Comparison of ENCODE assay signal across 21 cellular contexts in the genomic region with DNA sequence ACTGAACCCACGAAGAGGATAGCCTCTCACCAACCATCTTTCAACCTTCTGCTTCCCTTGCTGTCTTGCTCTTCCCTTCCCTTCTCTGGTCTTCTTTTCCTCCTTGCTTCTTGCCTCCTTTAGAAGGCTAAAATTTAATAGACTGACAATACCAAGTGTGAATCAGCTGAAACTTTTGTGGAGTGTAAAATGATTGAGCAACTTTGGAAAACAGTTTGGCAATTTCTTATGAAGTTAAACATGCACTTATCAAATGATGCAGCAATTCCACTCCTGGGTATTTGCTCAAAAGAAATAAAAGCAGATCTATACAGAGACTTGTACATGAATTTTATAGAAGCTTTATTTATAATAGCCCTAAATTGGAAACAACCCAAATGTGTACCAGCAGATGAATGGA. TPM values are rescaled to one million over a fixed set of nuclear protein-coding genes. Genes with fewer than 3 reads are reported as not detected.
DNase-seq lines count a peak whose midpoint lies in the region; ATAC-seq, FAIRE-seq and TF ChIP-seq lines count a peak whose summit lies in the region.
"Had no signal": no experiment of that assay in that cellular context is flagged by ENCODE, and none has a peak within 500 bp of the region (broad histone marks: within the 10 kb centered on the region; RNA-seq: fewer than 3 reads in every experiment).

No MANE protein-coding gene starts in this region.

- H3K4me1 ChIP-seq in K562 (replicated peaks in 1 of 2; ENCODE audit: control insufficient read depth in 2 of 2, insufficient read depth in 2 of 2, low read length in 2 of 2): no peaks in the 10 kb centered on the region
- H3K4me1 ChIP-seq: BLaER1 treated with 17β-estradiol and CSF1 and Interleukin-3, amounts not matched to agents 10 nM and 100 nM had no signal

- H3K9me1 ChIP-seq in K562 (ENCODE audit: control insufficient read depth, insufficient read depth, low read length): no peaks in the 10 kb centered on the region

- H3K27ac Mint-ChIP-seq in activated CD4-positive, alpha-beta T cell treated with anti-CD3 and anti-CD28 coated beads, Interleukin-2, amount 10 ng/mL, durations not matched to agents 24 days and 14 days: peak overlapping the region; percentile 40
- no peak overlapping the region for H3K27ac Mint-ChIP-seq in activated CD4-positive, alpha-beta T cell treated with anti-CD3 and anti-CD28 coated beads, Interleukin-2, amount 10 ng/mL, durations not matched to agents 7 days and 5 days

- no TSS peak for BruUV-seq in K562 (replicated peaks; lab: Mats Ljungman, UMichigan)

- WGBS in K562 (ENCODE audit: insufficient coverage, low coverage, missing lambda C conversion rate): 0% methylated on average over 1 of the region's 1 CpG

- no peak overlapping the region for H3K4me3 Mint-ChIP-seq in activated CD4-positive, alpha-beta T cell treated with anti-CD3 and anti-CD28 coated beads, Interleukin-2, amount 10 ng/mL, durations not matched to agents 24 days and 14 days
- H3K4me3 Mint-ChIP-seq in activated CD4-positive, alpha-beta T cell treated with anti-CD3 and anti-CD28 coated beads, Interleukin-2, amount 10 ng/mL, durations not matched to agents 7 days and 5 days: no peak overlapping the region
- H3K4me3 Mint-ChIP-seq: CD8-positive, alpha-beta memory T cell had no signal

- H3K27me3 ChIP-seq in K562 (ENCODE audit: control insufficient read depth in 2 of 2, insufficient read depth in 2 of 2, low read length in 2 of 2): peaks cover 0 to 25% of the 10 kb centered on the region in 2 experiments; a peak in 1 of 5 replicates
- H3K27me3 ChIP-seq: BLaER1 treated with 17β-estradiol and CSF1 and Interleukin-3, amounts not matched to agents 10 nM and 100 nM had no signal

- no peaks in the 10 kb centered on the region for H3K79me2 ChIP-seq in K562 (ENCODE audit: control insufficient read depth, insufficient read depth, low read length)

- no peak for FAIRE-seq in K562 (lab: Jason Lieb, UNC)
- FAIRE-seq: G401.6, HepG2 had no signal

- TF ChIP-seq POLR2A in K562 (conservative IDR thresholded peaks at IDR 0.05): no peak

- peaks cover 35% of the 10 kb centered on the region for H3K27me3 Mint-ChIP-seq in activated CD4-positive, alpha-beta T cell treated with anti-CD3 and anti-CD28 coated beads, Interleukin-2, amount 10 ng/mL, durations not matched to agents 24 days and 14 days
- H3K27me3 Mint-ChIP-seq in activated CD4-positive, alpha-beta T cell treated with anti-CD3 and anti-CD28 coated beads, Interleukin-2, amount 10 ng/mL, durations not matched to agents 7 days and 5 days: peaks cover 47% of the 10 kb centered on the region

- H3K9me3 Mint-ChIP-seq in activated CD4-positive, alpha-beta T cell treated with anti-CD3 and anti-CD28 coated beads, Interleukin-2, amount 10 ng/mL, durations not matched to agents 24 days and 14 days: no peaks in the 10 kb centered on the region
- no peaks in the 10 kb centered on the region for H3K9me3 Mint-ChIP-seq in activated CD4-positive, alpha-beta T cell treated with anti-CD3 and anti-CD28 coated beads, Interleukin-2, amount 10 ng/mL, durations not matched to agents 7 days and 5 days
- H3K9me3 Mint-ChIP-seq: CD8-positive, alpha-beta memory T cell had no signal

- ATAC-seq in K562 (no peak), GM19463 (IDR thresholded peaks at IDR 0.05; ENCODE audit: unreplicated experiment) (no peak), HG02588 (IDR thresholded peaks at IDR 0.05; ENCODE audit: unreplicated experiment) (no peak)
- ATAC-seq in stimulated activated naive CD8-positive, alpha-beta T cell treated with anti-CD3 and anti-CD28 coated beads, Interleukin-15, Interleukin-2, amounts not matched to agents 100 U/mL and 50 U/mL, for 24 hours: no peak
- ATAC-seq: HepG2 had no signal

- no peak for TF ChIP-seq EP300 in K562 (IDR thresholded peaks at IDR 0.05; ENCODE audit: low read length)

- DNase-seq in activated CD4-positive, alpha-beta T cell treated with anti-CD3 and anti-CD28 coated beads, Interleukin-2, amount 10 ng/mL, durations not matched to agents 24 days and 14 days: no peak
- DNase-seq in activated CD4-positive, alpha-beta T cell treated with anti-CD3 and anti-CD28 coated beads, Interleukin-2, amount 10 ng/mL, durations not matched to agents 7 days and 5 days: no peak
- DNase-seq in K562 (ENCODE audit: extremely low read depth in 1 of 4, low spot score in 3 of 4): no peak
- peak; percentile 54 for DNase-seq in fibroblast of pulmonary artery (ENCODE audit: low read depth)
- DNase-seq in NCI-H774 (lab: John Stamatoyannopoulos, UW): no peak
- no peak for DNase-seq in stimulated activated naive CD8-positive, alpha-beta T cell treated with anti-CD3 and anti-CD28 coated beads, Interleukin-15, Interleukin-2, amounts not matched to agents 100 U/mL and 50 U/mL, for 24 hours
- DNase-seq: 8988T; CD8-positive, alpha-beta memory T cell; DND-41; GOT3; MM.1S; NCI-H1417; NCI-H187 treated with DMSO at 0.1 percent for 48 hours; NCI-H446 treated with DMSO at 0.1 percent for 48 hours; OCI-M1; SIG-M5 had no signal

- H4K20me1 ChIP-seq in K562 (replicated peaks; ENCODE audit: control insufficient read depth, insufficient read depth, low read length): no peaks in the 10 kb centered on the region; the same call in 1 of the 2 replicates
- H4K20me1 ChIP-seq: BLaER1 treated with 17β-estradiol and CSF1 and Interleukin-3, amounts not matched to agents 10 nM and 100 nM had no signal

- no peak overlapping the region for H2AFZ ChIP-seq in K562 (ENCODE audit: low read depth, low read length)

- TF ChIP-seq RAD21 in K562 (CRISPR knock-in tag; conservative IDR thresholded peaks at IDR 0.05 in 1 of 2, IDR thresholded peaks at IDR 0.05 in 1 of 2): no peak

- in situ Hi-C loops in K562 (cut with MboI): no loop called here

- peaks cover 6% of the 10 kb centered on the region for H3K36me3 Mint-ChIP-seq in activated CD4-positive, alpha-beta T cell treated with anti-CD3 and anti-CD28 coated beads, Interleukin-2, amount 10 ng/mL, durations not matched to agents 24 days and 14 days (ENCODE audit: low read depth)
- no peaks in the 10 kb centered on the region for H3K36me3 Mint-ChIP-seq in activated CD4-positive, alpha-beta T cell treated with anti-CD3 and anti-CD28 coated beads, Interleukin-2, amount 10 ng/mL, durations not matched to agents 7 days and 5 days (ENCODE audit: low read depth)
- H3K36me3 Mint-ChIP-seq: CD8-positive, alpha-beta memory T cell had no signal

- TF ChIP-seq CTCF in K562 (IDR thresholded peaks at IDR 0.05 in 2 of 3, conservative IDR thresholded peaks at IDR 0.05 in 1 of 3; ENCODE audit: insufficient read depth in 2 of 3, low read depth in 1 of 3, low read length in 3 of 3): no peak
- TF ChIP-seq CTCF in fibroblast of pulmonary artery (IDR thresholded peaks at IDR 0.05; ENCODE audit: low read length, missing control alignments): no peak

- H3K9ac ChIP-seq in K562 (ENCODE audit: insufficient read depth in 1 of 2, low read depth in 2 of 2, low read length in 2 of 2): no peak overlapping the region
- H3K9ac ChIP-seq: BLaER1 treated with 17β-estradiol and CSF1 and Interleukin-3, amounts not matched to agents 10 nM and 100 nM had no signal

- CTCF ChIA-PET in activated CD4-positive, alpha-beta T cell treated with anti-CD3 and anti-CD28 coated beads, Interleukin-2, amount 10 ng/mL, durations not matched to agents 7 days and 5 days (lab: Charles Lee): interaction anchor here (1.0 to 2.4 kb wide), 4 partner anchors 8 to 57 kb away, joined by 3 to 11 read pairs (median 4); no protein-coding TSS in a partner anchor
- CTCF ChIA-PET in K562 (lab: Yijun Ruan, JAX; ENCODE audit: low intra/inter-chr PET ratio): no interaction called here

- no peaks in the 10 kb centered on the region for H3K36me3 ChIP-seq in K562 (ENCODE audit: control insufficient read depth, insufficient read depth, low read length)
- H3K36me3 ChIP-seq: BLaER1 treated with 17β-estradiol and CSF1 and Interleukin-3, amounts not matched to agents 10 nM and 100 nM had no signal

- H3K4me3 ChIP-seq in K562 (no peak overlapping the region), fibroblast of pulmonary artery (replicated peaks; ENCODE audit: low read depth, low read length) (no peak overlapping the region)
- H3K4me3 ChIP-seq: BLaER1 treated with 17β-estradiol and CSF1 and Interleukin-3, amounts not matched to agents 10 nM and 100 nM had no signal

- H3K4me1 Mint-ChIP-seq in activated CD4-positive, alpha-beta T cell treated with anti-CD3 and anti-CD28 coated beads, Interleukin-2, amount 10 ng/mL, durations not matched to agents 24 days and 14 days: no peaks in the 10 kb centered on the region
- no peaks in the 10 kb centered on the region for H3K4me1 Mint-ChIP-seq in activated CD4-positive, alpha-beta T cell treated with anti-CD3 and anti-CD28 coated beads, Interleukin-2, amount 10 ng/mL, durations not matched to agents 7 days and 5 days
- H3K4me1 Mint-ChIP-seq: CD8-positive, alpha-beta memory T cell had no signal

- no peaks in the 10 kb centered on the region for H3K9me3 ChIP-seq in K562 (replicated peaks; ENCODE audit: control insufficient read depth, insufficient read depth, low read depth, low read length)
- H3K9me3 ChIP-seq: BLaER1 treated with 17β-estradiol and CSF1 and Interleukin-3, amounts not matched to agents 10 nM and 100 nM had no signal

- H3K27ac ChIP-seq in K562 (ENCODE audit: extremely low read depth, low read depth, low read length): no peak overlapping the region
- H3K27ac ChIP-seq: BLaER1 treated with 17β-estradiol and CSF1 and Interleukin-3, amounts not matched to agents 10 nM and 100 nM had no signal

- POLR2A ChIA-PET in activated CD4-positive, alpha-beta T cell treated with anti-CD3 and anti-CD28 coated beads, Interleukin-2, amount 10 ng/mL, durations not matched to agents 7 days and 5 days (lab: Charles Lee): no interaction called here
- POLR2A ChIA-PET in K562 (lab: Yijun Ruan, JAX): no interaction called here

- intact Hi-C loops in activated CD4-positive, alpha-beta T cell treated with anti-CD3 and anti-CD28 coated beads, Interleukin-2, amount 10 ng/mL, durations not matched to agents 24 days and 14 days (cut with micrococcal nuclease): no loop called here
- intact Hi-C loops in K562 (cut with micrococcal nuclease): no loop called here

- no peak overlapping the region for H3K4me2 ChIP-seq in K562 (ENCODE audit: insufficient read depth, low read length)
- H3K4me2 ChIP-seq: BLaER1 treated with 17β-estradiol and CSF1 and Interleukin-3, amounts not matched to agents 10 nM and 100 nM had no signal

RNA-seq across cellular contexts. Expression of gene KRT86, which starts 3.3 kb away (rescaled TPM):
- total RNA-seq in activated CD4-positive, alpha-beta T cell treated with anti-CD3 and anti-CD28 coated beads, Interleukin-2, amount 10 ng/mL, durations not matched to agents 24 days and 14 days: 0.44 and 0.64 TPM in 2 replicates
- not detected for total RNA-seq in activated CD4-positive, alpha-beta T cell treated with anti-CD3 and anti-CD28 coated beads, Interleukin-2, amount 10 ng/mL, durations not matched to agents 7 days and 5 days
- total RNA-seq in K562 (2011; cell fraction: chromatin; rRNA removed; ENCODE audit: low replicate concordance): not detected in 2 replicates
- total RNA-seq in K562 (2011; cell fraction: nucleolus; rRNA removed): not detected in 2 replicates
- total RNA-seq in K562 (2011; cell fraction: nucleoplasm; rRNA removed): not detected in 2 replicates
- total RNA-seq in K562 (2014; rRNA removed) (not detected in 2 replicates), K562 (2014; rRNA removed; fragmentation: Illumina TruSeq; extraction: Trizol) (not detected in 2 replicates), K562 (2015; rRNA removed; fragmentation: Illumina TruSeq; extraction: Trizol) (not detected in 2 replicates), K562 (2021) (not detected in 2 replicates)
- polyA plus RNA-seq in K562 (2011; rRNA removed) (not detected in 2 replicates), K562 (2014; fragmentation: Illumina TruSeq; extraction: Trizol) (not detected in 2 replicates), K562 (2014; fragmentation: Nextera tagmentation; extraction: Ambion mirVana) (not detected), K562 (2014; rRNA removed) (not detected in 2 replicates)
- not detected in 2 replicates for polyA plus RNA-seq in K562 (2011; cell fraction: cytosol; rRNA removed)
- not detected in 2 replicates for polyA plus RNA-seq in K562 (2011; cell fraction: nucleus; rRNA removed)
- 0.14 TPM in 1 of 2 replicates, not detected in the other for polyA plus RNA-seq in K562 (2012)
- polyA minus RNA-seq in K562 (2011; rRNA and poly(A)+ RNA removed): not detected in 2 replicates
- not detected in 2 replicates for polyA minus RNA-seq in K562 (2011; cell fraction: cytosol; rRNA and poly(A)+ RNA removed)
- not detected in 2 replicates for polyA minus RNA-seq in K562 (2011; cell fraction: nucleus; rRNA and poly(A)+ RNA removed)
- total RNA-seq: HepG2 had no signal
- polyA plus RNA-seq: CD8-positive, alpha-beta memory T cell; HepG2 had no signal

RNA-seq across cellular contexts. Expression of gene KRT81, which starts 20.2 kb away (rescaled TPM):
- not detected in 2 replicates for total RNA-seq in activated CD4-positive, alpha-beta T cell treated with anti-CD3 and anti-CD28 coated beads, Interleukin-2, amount 10 ng/mL, durations not matched to agents 24 days and 14 days
- not detected for total RNA-seq in activated CD4-positive, alpha-beta T cell treated with anti-CD3 and anti-CD28 coated beads, Interleukin-2, amount 10 ng/mL, durations not matched to agents 7 days and 5 days
- total RNA-seq in K562 (2011; cell fraction: chromatin; rRNA removed; ENCODE audit: low replicate concordance): not detected in 2 replicates
- total RNA-seq in K562 (2011; cell fraction: nucleolus; rRNA removed): not detected in 2 replicates
- total RNA-seq in K562 (2011; cell fraction: nucleoplasm; rRNA removed): not detected in 2 replicates
- total RNA-seq in K562 (2014; rRNA removed): not detected in 2 replicates
- total RNA-seq in K562 (2014; rRNA removed; fragmentation: Illumina TruSeq; extraction: Trizol): not detected in 2 replicates
- total RNA-seq in K562 (2015; rRNA removed; fragmentation: Illumina TruSeq; extraction: Trizol): not detected in 2 replicates
- total RNA-seq in K562 (2021): 0.25 and 0.27 TPM in 2 replicates
- polyA plus RNA-seq in K562 (2011; rRNA removed): not detected in 2 replicates
- polyA plus RNA-seq in K562 (2011; cell fraction: cytosol; rRNA removed): not detected in 2 replicates
- polyA plus RNA-seq in K562 (2011; cell fraction: nucleus; rRNA removed): not detected in 2 replicates
- 0.47 TPM in 1 of 2 replicates, not detected in the other for polyA plus RNA-seq in K562 (2012)
- not detected in 2 replicates for polyA plus RNA-seq in K562 (2014; fragmentation: Illumina TruSeq; extraction: Trizol)
- not detected for polyA plus RNA-seq in K562 (2014; fragmentation: Nextera tagmentation; extraction: Ambion mirVana)
- not detected in 2 replicates for polyA plus RNA-seq in K562 (2014; rRNA removed)
- polyA minus RNA-seq in K562 (2011; rRNA and poly(A)+ RNA removed): not detected in 2 replicates
- polyA minus RNA-seq in K562 (2011; cell fraction: cytosol; rRNA and poly(A)+ RNA removed): not detected in 2 replicates
- not detected in 2 replicates for polyA minus RNA-seq in K562 (2011; cell fraction: nucleus; rRNA and poly(A)+ RNA removed)
- total RNA-seq: CD8-positive, alpha-beta memory T cell; HepG2 had no signal
- polyA plus RNA-seq: CD8-positive, alpha-beta memory T cell; HepG2 had no signal

RNA-seq across cellular contexts. Expression of gene KRT7, which starts 38.1 kb away (rescaled TPM):
- total RNA-seq in activated CD4-positive, alpha-beta T cell treated with anti-CD3 and anti-CD28 coated beads, Interleukin-2, amount 10 ng/mL, durations not matched to agents 24 days and 14 days: 12.3 and 15.8 TPM in 2 replicates
- total RNA-seq in activated CD4-positive, alpha-beta T cell treated with anti-CD3 and anti-CD28 coated beads, Interleukin-2, amount 10 ng/mL, durations not matched to agents 7 days and 5 days: 1 to 10 TPM; 2.2 to 2.5 TPM
- not detected in 2 replicates for total RNA-seq in K562 (2011; cell fraction: chromatin; rRNA removed; ENCODE audit: low replicate concordance)
- not detected in 2 replicates for total RNA-seq in K562 (2011; cell fraction: nucleolus; rRNA removed)
- not detected in 2 replicates for total RNA-seq in K562 (2011; cell fraction: nucleoplasm; rRNA removed)
- total RNA-seq in K562 (2014; rRNA removed) (not detected in 2 replicates), K562 (2014; rRNA removed; fragmentation: Illumina TruSeq; extraction: Trizol) (not detected in 2 replicates), K562 (2015; rRNA removed; fragmentation: Illumina TruSeq; extraction: Trizol) (not detected in 2 replicates), K562 (2021) (1.4 and 1.6 TPM in 2 replicates)
- polyA plus RNA-seq in K562 (2011; rRNA removed) (not detected in 2 replicates), K562 (2014; fragmentation: Illumina TruSeq; extraction: Trizol) (not detected in 2 replicates), K562 (2014; fragmentation: Nextera tagmentation; extraction: Ambion mirVana) (not detected), K562 (2014; rRNA removed) (not detected in 2 replicates)
- polyA plus RNA-seq in K562 (2011; cell fraction: cytosol; rRNA removed): not detected in 2 replicates
- not detected in 2 replicates for polyA plus RNA-seq in K562 (2011; cell fraction: nucleus; rRNA removed)
- not detected in 2 replicates for polyA plus RNA-seq in K562 (2012)
- polyA minus RNA-seq in K562 (2011; rRNA and poly(A)+ RNA removed): not detected in 2 replicates
- polyA minus RNA-seq in K562 (2011; cell fraction: cytosol; rRNA and poly(A)+ RNA removed): 3.6 and 12.1 TPM in 2 replicates
- 1.7 and 2.2 TPM in 2 replicates for polyA minus RNA-seq in K562 (2011; cell fraction: nucleus; rRNA and poly(A)+ RNA removed)
- total RNA-seq: HepG2 had no signal
- polyA plus RNA-seq: CD8-positive, alpha-beta memory T cell had no signal

RNA-seq across cellular contexts. Expression of gene KRT83, which starts 50.0 kb away (rescaled TPM):
- not detected in 2 replicates for total RNA-seq in activated CD4-positive, alpha-beta T cell treated with anti-CD3 and anti-CD28 coated beads, Interleukin-2, amount 10 ng/mL, durations not matched to agents 24 days and 14 days
- not detected for total RNA-seq in activated CD4-positive, alpha-beta T cell treated with anti-CD3 and anti-CD28 coated beads, Interleukin-2, amount 10 ng/mL, durations not matched to agents 7 days and 5 days
- total RNA-seq in K562 (2011; cell fraction: chromatin; rRNA removed; ENCODE audit: low replicate concordance): not detected in 2 replicates
- total RNA-seq in K562 (2011; cell fraction: nucleolus; rRNA removed): not detected in 2 replicates
- total RNA-seq in K562 (2011; cell fraction: nucleoplasm; rRNA removed): not detected in 2 replicates
- total RNA-seq in K562 (2014; rRNA removed) (not detected in 2 replicates), K562 (2014; rRNA removed; fragmentation: Illumina TruSeq; extraction: Trizol) (not detected in 2 replicates), K562 (2015; rRNA removed; fragmentation: Illumina TruSeq; extraction: Trizol) (not detected in 2 replicates), K562 (2021) (not detected in 2 replicates)
- polyA plus RNA-seq in K562 (2011; rRNA removed) (not detected in 2 replicates), K562 (2014; fragmentation: Illumina TruSeq; extraction: Trizol) (not detected in 2 replicates), K562 (2014; fragmentation: Nextera tagmentation; extraction: Ambion mirVana) (not detected), K562 (2014; rRNA removed) (not detected in 2 replicates)
- not detected in 2 replicates for polyA plus RNA-seq in K562 (2011; cell fraction: cytosol; rRNA removed)
- polyA plus RNA-seq in K562 (2011; cell fraction: nucleus; rRNA removed): not detected in 2 replicates
- not detected in 2 replicates for polyA plus RNA-seq in K562 (2012)
- not detected in 2 replicates for polyA minus RNA-seq in K562 (2011; rRNA and poly(A)+ RNA removed)
- polyA minus RNA-seq in K562 (2011; cell fraction: cytosol; rRNA and poly(A)+ RNA removed): not detected in 2 replicates
- not detected in 2 replicates for polyA minus RNA-seq in K562 (2011; cell fraction: nucleus; rRNA and poly(A)+ RNA removed)
- total RNA-seq: CD8-positive, alpha-beta memory T cell; HepG2 had no signal
- polyA plus RNA-seq: CD8-positive, alpha-beta memory T cell; HepG2 had no signal
